Comparison of ENCODE assay signal across 23 cellular contexts in the genomic region with DNA sequence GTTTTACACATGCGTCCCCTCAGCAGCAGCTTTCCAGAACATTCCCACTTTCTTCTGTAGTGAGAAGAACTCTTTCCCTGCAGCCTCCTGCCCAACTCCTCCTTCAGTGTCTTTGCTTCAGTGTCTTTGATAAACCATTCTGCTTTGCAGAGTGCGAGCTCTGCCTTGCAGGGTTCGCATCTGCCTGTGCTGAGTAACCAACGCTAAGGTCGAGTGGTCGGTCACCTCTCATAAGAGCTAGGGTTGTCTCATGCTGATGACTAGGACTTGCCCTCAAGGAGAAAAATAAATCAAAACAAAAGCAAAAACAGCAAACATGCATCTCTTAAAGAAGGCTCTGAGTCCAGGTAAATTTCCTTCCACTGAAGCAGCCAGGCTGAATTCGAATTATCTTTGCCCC. TPM values are rescaled to one million over a fixed set of nuclear protein-coding genes. Genes with fewer than 3 reads are reported as not detected.
"Had no signal": no experiment of that assay in that cellular context is flagged by ENCODE, and none has a peak within 500 bp of the region (broad histone marks: within the 10 kb centered on the region; RNA-seq: fewer than 3 reads in every experiment).

No MANE protein-coding gene starts in this region.

- H3K79me2 ChIP-seq: hepatocyte had no signal

- ATAC-seq: foreskin keratinocyte, gastroesophageal sphincter, heart left ventricle, left cardiac atrium, left lung, left ventricle myocardium superior, lower lobe of right lung had no signal

- H3K4me3 ChIP-seq: coronary artery, dorsolateral prefrontal cortex, esophagus muscularis mucosa, gastroesophageal sphincter, heart left ventricle, hepatocyte, left lung, lower lobe of right lung had no signal

- FAIRE-seq: colon, endothelial cell of umbilical vein, frontal cortex, islet of Langerhans, keratinocyte had no signal

- H3K4me2 ChIP-seq: hepatocyte had no signal

- DNase-seq: dermis blood vessel endothelial cell; dorsolateral prefrontal cortex; effector CD4-positive, alpha-beta T cell; effector memory CD4-positive, alpha-beta T cell; foreskin keratinocyte; heart left ventricle; hypothalamus; left cardiac atrium; left lung; left ventricle myocardium superior; lower lobe of right lung; mesendoderm; midbrain had no signal

- H2AFZ ChIP-seq: hepatocyte had no signal

- H3K4me1 ChIP-seq: esophagus muscularis mucosa, foreskin keratinocyte, gastroesophageal sphincter, left lung, lower lobe of right lung had no signal

- H3K36me3 ChIP-seq: esophagus muscularis mucosa, gastroesophageal sphincter, heart left ventricle, left lung, lower lobe of right lung had no signal

- H3K27me3 ChIP-seq: dorsolateral prefrontal cortex, esophagus muscularis mucosa, gastroesophageal sphincter, heart left ventricle had no signal

- H3K27ac ChIP-seq: coronary artery, esophagus muscularis mucosa, foreskin keratinocyte, gastroesophageal sphincter, heart left ventricle, hepatocyte, left lung, lower lobe of right lung had no signal

RNA-seq across cellular contexts. Expression of a gene that starts 22.7 kb away (rescaled TPM):
- total RNA-seq: fibroblast of villous mesenchyme had no signal
